Comparison of ENCODE assay signal across 27 cellular contexts in genomic region chr11:73579641-73580434, GRCh38.
"Had no signal": no experiment of that assay in that cellular context is flagged by ENCODE, and none has a peak within 500 bp of the region (broad histone marks: within the 10 kb centered on the region; RNA-seq: fewer than 3 reads in every experiment).

No MANE protein-coding gene starts in this region.

- H3K36me3 ChIP-seq: cardiac muscle cell, left lung, thyroid gland, upper lobe of right lung had no signal

- H3K27ac Mint-ChIP-seq: activated B cell treated with CpG ODN at 0.5 μM for 24 hours; activated CD4-positive, alpha-beta T cell treated with anti-CD3 and anti-CD28 coated beads for 36 hours; dendritic cell treated with granulocyte-macrophage colony-stimulating factor and Interleukin-4, amounts not matched to agents 40 ng/mL and 50 ng/mL, for 4 days; T-helper 1 cell treated with Interleukin-12 subunit alpha and Interleukin-12 subunit beta and Interleukin-4 antibody, amounts not matched to agents 30 μg/mL and 1 μg/mL, for 36 hours had no signal

- H3K27ac ChIP-seq: body of pancreas, cardiac muscle cell, left lung, thyroid gland, upper lobe of right lung had no signal

- H3K4me1 ChIP-seq: body of pancreas, upper lobe of right lung had no signal

- H3K9me3 ChIP-seq: body of pancreas, left lung, thyroid gland, upper lobe of right lung had no signal

- H3K4me3 Mint-ChIP-seq: activated B cell treated with CpG ODN at 0.5 μM for 24 hours; activated CD4-positive, alpha-beta T cell treated with anti-CD3 and anti-CD28 coated beads for 36 hours; activated naive CD4-positive, alpha-beta T cell treated with anti-CD3 and anti-CD28 coated beads for 36 hours; activated T-cell treated with anti-CD3 and anti-CD28 coated beads, Interleukin-2, amount 50 U/mL, for 4 hours; dendritic cell treated with granulocyte-macrophage colony-stimulating factor and Interleukin-4, amounts not matched to agents 40 ng/mL and 50 ng/mL, for 4 days; naive thymus-derived CD4-positive, alpha-beta T cell; neural crest cell; T-helper 1 cell treated with Interleukin-12 subunit alpha and Interleukin-12 subunit beta and Interleukin-4 antibody, amounts not matched to agents 30 μg/mL and 1 μg/mL, for 36 hours had no signal

- DNase-seq: activated B cell treated with CpG ODN at 0.5 μM for 24 hours; activated CD4-positive, alpha-beta T cell treated with anti-CD3 and anti-CD28 coated beads for 36 hours; activated CD4-positive, alpha-beta T cell treated with anti-CD3 and anti-CD28 coated beads, Interleukin-2, amount 50 U/mL, for 4 hours; activated CD8-positive, alpha-beta memory T cell treated with anti-CD3 and anti-CD28 coated beads for 24 hours; activated CD8-positive, alpha-beta memory T cell treated with anti-CD3 and anti-CD28 coated beads, Interleukin-2, amount 50 U/mL, for 4 hours; activated T-cell treated with anti-CD3 and anti-CD28 coated beads, Interleukin-2, amount 50 U/mL, for 4 hours; anterior cingulate cortex; body of pancreas; effector CD4-positive, alpha-beta T cell; erythroblast; foreskin melanocyte; kidney glomerular epithelial cell; left lung; naive thymus-derived CD4-positive, alpha-beta T cell; posterior cingulate gyrus; small intestine; stimulated activated CD4-positive, alpha-beta T cell treated with anti-CD3 and anti-CD28 coated beads, Interleukin-2, amount 100 ng/mL, for 24 hours; stimulated activated naive CD4-positive, alpha-beta T cell; T1000; thyroid gland; upper lobe of right lung had no signal

- H3K4me3 ChIP-seq: body of pancreas, cardiac muscle cell, left lung, lung, thyroid gland, upper lobe of right lung had no signal

- H3K27me3 ChIP-seq: body of pancreas, cardiac muscle cell, left lung, thyroid gland, upper lobe of right lung had no signal

- H3K27me3 Mint-ChIP-seq: activated B cell treated with CpG ODN at 0.5 μM for 24 hours; activated CD4-positive, alpha-beta T cell treated with anti-CD3 and anti-CD28 coated beads for 36 hours; dendritic cell treated with granulocyte-macrophage colony-stimulating factor and Interleukin-4, amounts not matched to agents 40 ng/mL and 50 ng/mL, for 4 days; naive thymus-derived CD4-positive, alpha-beta T cell had no signal

- H3K9me3 Mint-ChIP-seq: activated B cell treated with CpG ODN at 0.5 μM for 24 hours; activated naive CD4-positive, alpha-beta T cell treated with anti-CD3 and anti-CD28 coated beads for 36 hours; activated T-cell treated with anti-CD3 and anti-CD28 coated beads, Interleukin-2, amount 50 U/mL, for 4 hours; dendritic cell treated with granulocyte-macrophage colony-stimulating factor and Interleukin-4, amounts not matched to agents 40 ng/mL and 50 ng/mL, for 4 days; neural crest cell; T-helper 1 cell treated with Interleukin-12 subunit alpha and Interleukin-12 subunit beta and Interleukin-4 antibody, amounts not matched to agents 30 μg/mL and 1 μg/mL, for 36 hours had no signal
